ENCODE assay signal across 21 cellular contexts in genomic region chr5:119339344-119339743, GRCh38. TPM values are rescaled to one million over a fixed set of nuclear protein-coding genes. Genes with fewer than 3 reads are reported as not detected.
DNase-seq lines count a peak whose midpoint lies in the region; ATAC-seq and TF ChIP-seq lines count a peak whose summit lies in the region.
"Had no signal": no experiment of that assay in that cellular context is flagged by ENCODE, and none has a peak within 500 bp of the region (broad histone marks: within the 10 kb centered on the region; RNA-seq: fewer than 3 reads in every experiment).

No MANE protein-coding gene starts in this region.

- no peaks in the 10 kb centered on the region for H3K36me3 ChIP-seq in Loucy (ENCODE audit: insufficient read depth, low read length)
- H3K36me3 ChIP-seq: stomach had no signal

- no peak for DNase-seq in activated CD8-positive, alpha-beta memory T cell treated with anti-CD3 and anti-CD28 coated beads, Interleukin-2, amount 10 ng/mL, durations not matched to agents 7 days and 5 days
- DNase-seq in activated CD8-positive, alpha-beta memory T cell treated with anti-CD3 and anti-CD28 coated beads, Interleukin-2, amount 50 U/mL, for 4 hours: no peak
- DNase-seq in activated T-helper 2 cell treated with anti-CD3 and anti-CD28 coated beads, Interferon-gamma antibody, Interleukin-2, Interleukin-4, amounts not matched to agents 10 μg/mL and 5 μg/mL and 100 μg/mL, durations not matched to agents 14 hours and 24 hours and 36 hours (ENCODE audit: low spot score): no peak
- no peak for DNase-seq in stimulated activated effector memory CD8-positive, alpha-beta T cell treated with anti-CD3 and anti-CD28 coated beads, Interleukin-12 subunit alpha, Interleukin-12 subunit beta, amount 100 ng/mL, for 72 hours (ENCODE audit: low spot score in 2 of 2)
- DNase-seq in activated CD4-positive, CD25-positive, alpha-beta regulatory T cell (lab: John Stamatoyannopoulos, UW): no peak
- DNase-seq in DMS79 treated with DMSO at 0.1 percent for 48 hours (lab: John Stamatoyannopoulos, UW): no peak
- DNase-seq: activated CD4-positive, alpha-beta T cell treated with anti-CD3 and anti-CD28 coated beads, Interleukin-2, amount 50 U/mL, for 48 hours; activated gamma-delta T cell treated with Interleukin-2 at 50 U/mL for 16 hours; Caco-2; dorsolateral prefrontal cortex; left ventricle myocardium superior; NCI-H187 treated with DMSO at 0.1 percent for 48 hours; NCI-H510A; SHP77 treated with DMSO at 0.1 percent for 48 hours; stimulated activated CD4-positive, alpha-beta T cell treated with anti-CD3 and anti-CD28 coated beads, Interleukin-12 subunit alpha, Interleukin-12 subunit beta, amount 100 ng/mL, for 4 hours; stomach had no signal

- peak overlapping the region; percentile 60 for H3K4me3 Mint-ChIP-seq in activated CD8-positive, alpha-beta memory T cell treated with anti-CD3 and anti-CD28 coated beads, Interleukin-2, amount 10 ng/mL, durations not matched to agents 7 days and 5 days
- peak overlapping the region; percentile 78 for H3K4me3 Mint-ChIP-seq in activated T-helper 2 cell treated with anti-CD3 and anti-CD28 coated beads, Interferon-gamma antibody, Interleukin-2, Interleukin-4, amounts not matched to agents 10 μg/mL and 5 μg/mL and 100 μg/mL, durations not matched to agents 14 hours and 24 hours and 36 hours (ENCODE audit: low read depth)
- peak overlapping the region; percentile 79 for H3K4me3 Mint-ChIP-seq in stimulated activated effector memory CD8-positive, alpha-beta T cell treated with anti-CD3 and anti-CD28 coated beads, Interleukin-12 subunit alpha, Interleukin-12 subunit beta, amount 100 ng/mL, for 72 hours

- peak overlapping the region; percentile 95 for H3K27ac Mint-ChIP-seq in activated CD8-positive, alpha-beta memory T cell treated with anti-CD3 and anti-CD28 coated beads, Interleukin-2, amount 10 ng/mL, durations not matched to agents 7 days and 5 days
- H3K27ac Mint-ChIP-seq in activated T-helper 2 cell treated with anti-CD3 and anti-CD28 coated beads, Interferon-gamma antibody, Interleukin-2, Interleukin-4, amounts not matched to agents 10 μg/mL and 5 μg/mL and 100 μg/mL, durations not matched to agents 14 hours and 24 hours and 36 hours: peak overlapping the region; percentile 98
- peak overlapping the region; percentile 92 for H3K27ac Mint-ChIP-seq in stimulated activated effector memory CD8-positive, alpha-beta T cell treated with anti-CD3 and anti-CD28 coated beads, Interleukin-12 subunit alpha, Interleukin-12 subunit beta, amount 100 ng/mL, for 72 hours

- H3K4me1 Mint-ChIP-seq in activated CD8-positive, alpha-beta memory T cell treated with anti-CD3 and anti-CD28 coated beads, Interleukin-2, amount 10 ng/mL, durations not matched to agents 7 days and 5 days: peaks cover 94% of the 10 kb centered on the region
- peaks cover 94% of the 10 kb centered on the region for H3K4me1 Mint-ChIP-seq in activated T-helper 2 cell treated with anti-CD3 and anti-CD28 coated beads, Interferon-gamma antibody, Interleukin-2, Interleukin-4, amounts not matched to agents 10 μg/mL and 5 μg/mL and 100 μg/mL, durations not matched to agents 14 hours and 24 hours and 36 hours (ENCODE audit: low read depth)
- H3K4me1 Mint-ChIP-seq in stimulated activated effector memory CD8-positive, alpha-beta T cell treated with anti-CD3 and anti-CD28 coated beads, Interleukin-12 subunit alpha, Interleukin-12 subunit beta, amount 100 ng/mL, for 72 hours: peaks cover 99% of the 10 kb centered on the region

- no peaks in the 10 kb centered on the region for H3K9me3 ChIP-seq in Loucy (ENCODE audit: insufficient read depth, low read depth, low read length)
- H3K9me3 ChIP-seq: A549, Caco-2, stomach had no signal

- no peaks in the 10 kb centered on the region for H3F3A ChIP-seq in Loucy (ENCODE audit: low read depth)

- ATAC-seq in activated CD8-positive, alpha-beta memory T cell treated with anti-CD3 and anti-CD28 coated beads, Interleukin-2, amount 10 ng/mL, durations not matched to agents 7 days and 5 days: no peak
- no peak for ATAC-seq in stimulated activated effector memory CD8-positive, alpha-beta T cell treated with anti-CD3 and anti-CD28 coated beads, Interleukin-12 subunit alpha, Interleukin-12 subunit beta, amount 100 ng/mL, for 72 hours
- no peak for ATAC-seq in HG03354 (IDR thresholded peaks at IDR 0.05; ENCODE audit: poor library complexity, severe bottlenecking, unreplicated experiment)
- ATAC-seq: A549, esophagus mucosa, HCT116, left ventricle myocardium superior had no signal

- H2AFZ ChIP-seq in Loucy (ENCODE audit: low read length): no peak overlapping the region

- no peaks in the 10 kb centered on the region for H3K9me2 ChIP-seq in Loucy (replicated peaks; ENCODE audit: low read depth, low read length)

- intact Hi-C loops in activated T-helper 2 cell treated with anti-CD3 and anti-CD28 coated beads, Interferon-gamma antibody, Interleukin-2, Interleukin-4, amounts not matched to agents 10 μg/mL and 5 μg/mL and 100 μg/mL, durations not matched to agents 14 hours and 24 hours and 36 hours (cut with micrococcal nuclease): no loop called here

- H3K27me3 Mint-ChIP-seq in activated CD8-positive, alpha-beta memory T cell treated with anti-CD3 and anti-CD28 coated beads, Interleukin-2, amount 10 ng/mL, durations not matched to agents 7 days and 5 days: no peaks in the 10 kb centered on the region
- H3K27me3 Mint-ChIP-seq in activated T-helper 2 cell treated with anti-CD3 and anti-CD28 coated beads, Interferon-gamma antibody, Interleukin-2, Interleukin-4, amounts not matched to agents 10 μg/mL and 5 μg/mL and 100 μg/mL, durations not matched to agents 14 hours and 24 hours and 36 hours (ENCODE audit: low read depth): no peaks in the 10 kb centered on the region

- H3K9me3 Mint-ChIP-seq in activated CD8-positive, alpha-beta memory T cell treated with anti-CD3 and anti-CD28 coated beads, Interleukin-2, amount 10 ng/mL, durations not matched to agents 7 days and 5 days (ENCODE audit: low read depth): no peaks in the 10 kb centered on the region
- no peaks in the 10 kb centered on the region for H3K9me3 Mint-ChIP-seq in activated T-helper 2 cell treated with anti-CD3 and anti-CD28 coated beads, Interferon-gamma antibody, Interleukin-2, Interleukin-4, amounts not matched to agents 10 μg/mL and 5 μg/mL and 100 μg/mL, durations not matched to agents 14 hours and 24 hours and 36 hours
- H3K9me3 Mint-ChIP-seq in stimulated activated effector memory CD8-positive, alpha-beta T cell treated with anti-CD3 and anti-CD28 coated beads, Interleukin-12 subunit alpha, Interleukin-12 subunit beta, amount 100 ng/mL, for 72 hours: no peaks in the 10 kb centered on the region

- H3K4me1 ChIP-seq in Loucy (ENCODE audit: insufficient read depth, low read length, poor library complexity, severe bottlenecking): peaks cover 38% of the 10 kb centered on the region

- peaks cover 96% of the 10 kb centered on the region for H3K79me2 ChIP-seq in Loucy (ENCODE audit: insufficient read depth, low read length)

- H4K20me1 ChIP-seq in Loucy (ENCODE audit: insufficient read depth, low read length, poor library complexity, severe bottlenecking): peaks cover 17% of the 10 kb centered on the region

- H3K9ac ChIP-seq in Loucy (ENCODE audit: low read depth, low read length, poor library complexity, severe bottlenecking): no peak overlapping the region

- TF ChIP-seq CTCF in Loucy (conservative IDR thresholded peaks at IDR 0.05; ENCODE audit: low read length): no peak

- H3K36me3 Mint-ChIP-seq in activated CD8-positive, alpha-beta memory T cell treated with anti-CD3 and anti-CD28 coated beads, Interleukin-2, amount 10 ng/mL, durations not matched to agents 7 days and 5 days: peaks cover 28% of the 10 kb centered on the region
- peaks cover 21% of the 10 kb centered on the region for H3K36me3 Mint-ChIP-seq in activated T-helper 2 cell treated with anti-CD3 and anti-CD28 coated beads, Interferon-gamma antibody, Interleukin-2, Interleukin-4, amounts not matched to agents 10 μg/mL and 5 μg/mL and 100 μg/mL, durations not matched to agents 14 hours and 24 hours and 36 hours (ENCODE audit: low read depth)
- H3K36me3 Mint-ChIP-seq in stimulated activated effector memory CD8-positive, alpha-beta T cell treated with anti-CD3 and anti-CD28 coated beads, Interleukin-12 subunit alpha, Interleukin-12 subunit beta, amount 100 ng/mL, for 72 hours: peaks cover 63% of the 10 kb centered on the region

- CTCF ChIA-PET in activated CD8-positive, alpha-beta memory T cell treated with anti-CD3 and anti-CD28 coated beads, Interleukin-2, amount 10 ng/mL, durations not matched to agents 7 days and 5 days (lab: Charles Lee): interaction anchor here (0.7 to 14.1 kb wide), 12 partner anchors 10 to 352 kb away, joined by 3 to 160 read pairs (median 6); partner anchors contain the start of genes DTWD2 and TNFAIP8

- no peaks in the 10 kb centered on the region for H3K27me3 ChIP-seq in Loucy (ENCODE audit: insufficient read depth, low read length, poor library complexity, severe bottlenecking)
- H3K27me3 ChIP-seq: stomach had no signal

- H3K4me2 ChIP-seq in Loucy (ENCODE audit: low read depth, low read length, poor library complexity, severe bottlenecking): peak overlapping the region; percentile 20
- H3K4me2 ChIP-seq: A549 had no signal

- no peak overlapping the region for H3K4me3 ChIP-seq in Loucy (ENCODE audit: low read length, poor library complexity, severe bottlenecking)
- H3K4me3 ChIP-seq: A549, dorsolateral prefrontal cortex, stomach had no signal

RNA-seq across cellular contexts. Expression of gene TNFAIP8, which starts 16.5 kb away (rescaled TPM):
- total RNA-seq in activated CD8-positive, alpha-beta memory T cell treated with anti-CD3 and anti-CD28 coated beads, Interleukin-2, amount 10 ng/mL, durations not matched to agents 7 days and 5 days: 100 to 1,000 TPM; 106 to 109 TPM
- total RNA-seq in activated T-helper 2 cell treated with anti-CD3 and anti-CD28 coated beads, Interferon-gamma antibody, Interleukin-2, Interleukin-4, amounts not matched to agents 10 μg/mL and 5 μg/mL and 100 μg/mL, durations not matched to agents 14 hours and 24 hours and 36 hours: 112 and 117 TPM in 2 replicates
